Comparison of ENCODE assay signal across 8 cellular contexts in the genomic region with DNA sequence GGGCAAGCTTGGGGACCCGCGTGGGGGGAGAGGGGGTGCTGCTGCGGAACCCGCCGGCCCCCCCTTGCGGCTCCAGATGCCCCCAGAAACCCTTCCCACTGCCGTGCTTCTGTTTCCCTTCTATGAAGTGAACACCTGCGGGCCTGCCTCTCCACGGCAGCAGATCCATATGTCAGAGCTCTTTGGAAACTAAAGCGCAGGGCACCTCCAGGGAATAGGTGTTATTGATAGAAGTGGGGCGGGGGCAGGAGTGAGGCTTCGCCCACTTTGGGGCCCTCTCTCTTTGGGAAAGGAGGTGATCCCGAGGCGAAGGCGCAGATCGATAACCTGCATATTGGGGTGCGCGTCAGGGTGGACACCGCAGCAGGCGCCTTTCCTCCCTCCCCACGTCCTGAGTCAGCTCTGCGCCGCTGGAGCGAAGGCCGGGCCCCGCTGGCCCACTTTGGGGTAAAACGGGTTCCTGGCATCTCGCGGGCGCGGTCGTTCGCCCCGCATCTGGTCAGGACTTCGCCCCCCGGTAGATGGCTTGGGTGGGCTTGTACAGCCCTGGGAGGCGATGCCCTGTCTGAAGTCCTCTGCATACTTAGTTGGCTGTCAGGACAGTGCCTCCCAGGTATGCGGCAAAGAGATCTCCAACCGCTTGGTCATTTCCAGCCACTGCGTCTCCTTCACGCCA. TPM values are rescaled to one million over a fixed set of nuclear protein-coding genes. Genes with fewer than 3 reads are reported as not detected.
DNase-seq lines count a peak whose midpoint lies in the region; ATAC-seq and TF ChIP-seq lines count a peak whose summit lies in the region.

No MANE protein-coding gene starts in this region.

- peaks cover 29% of the 10 kb centered on the region for H3K4me1 Mint-ChIP-seq in activated CD4-positive, alpha-beta memory T cell treated with anti-CD3 and anti-CD28 coated beads, Interleukin-2, amount 10 ng/mL, durations not matched to agents 7 days and 5 days

- peaks cover 15% of the 10 kb centered on the region for H3K27me3 ChIP-seq in HUES48 (ENCODE audit: control insufficient read depth, insufficient read depth, low read length)
- H3K27me3 ChIP-seq in gastrocnemius medialis: no peaks in the 10 kb centered on the region

- peak overlapping the region; percentile 84 for H3K27ac Mint-ChIP-seq in activated CD4-positive, alpha-beta memory T cell treated with anti-CD3 and anti-CD28 coated beads, Interleukin-2, amount 10 ng/mL, durations not matched to agents 7 days and 5 days

- H3K36me3 ChIP-seq in HUES48 (ENCODE audit: control insufficient read depth, insufficient read depth, low read length) (no peaks in the 10 kb centered on the region), gastrocnemius medialis (no peaks in the 10 kb centered on the region)

- H3K36me3 Mint-ChIP-seq in activated CD4-positive, alpha-beta memory T cell treated with anti-CD3 and anti-CD28 coated beads, Interleukin-2, amount 10 ng/mL, durations not matched to agents 7 days and 5 days (ENCODE audit: low read depth): peaks cover 16% of the 10 kb centered on the region

- H3K4me3 Mint-ChIP-seq in activated CD4-positive, alpha-beta memory T cell treated with anti-CD3 and anti-CD28 coated beads, Interleukin-2, amount 10 ng/mL, durations not matched to agents 7 days and 5 days: peak overlapping the region; percentile 94

- DNase-seq in Caki2 (ENCODE audit: low read depth) (peak; percentile 52), glomerular visceral epithelial cell (ENCODE audit: extremely low spot score) (peak; percentile 20), gastrocnemius medialis (no peak), H4 (ENCODE audit: low spot score) (no peak), hippocampal formation (lab: John Stamatoyannopoulos, UW) (no peak)
- DNase-seq in activated CD4-positive, alpha-beta memory T cell treated with anti-CD3 and anti-CD28 coated beads, Interleukin-2, amount 10 ng/mL, durations not matched to agents 7 days and 5 days: peak; percentile 43

- H3K4me1 ChIP-seq in HUES48 (ENCODE audit: control insufficient read depth, insufficient read depth, low read length) (peaks cover 11% of the 10 kb centered on the region), gastrocnemius medialis (peaks cover 22 to 30% of the 10 kb centered on the region in 2 donors)

- POLR2A ChIA-PET in activated CD4-positive, alpha-beta memory T cell treated with anti-CD3 and anti-CD28 coated beads, Interleukin-2, amount 10 ng/mL, durations not matched to agents 7 days and 5 days (lab: Charles Lee): interaction anchor here (0.6 to 3.9 kb wide), 18 partner anchors 8 to 507 kb away, joined by 3 to 107 read pairs (median 6); a partner anchor contains a TSS

- in situ Hi-C loops in Caki2 (cut with HindIII; ENCODE audit: low pct_unique_long_range_greater_than_20kb, low sequenced_read_pairs) (no loop called here), gastrocnemius medialis (cut with MboI; ENCODE audit: low sequenced_read_pairs in 4 of 4) (no loop called here)

- H3K9me3 Mint-ChIP-seq in activated CD4-positive, alpha-beta memory T cell treated with anti-CD3 and anti-CD28 coated beads, Interleukin-2, amount 10 ng/mL, durations not matched to agents 7 days and 5 days: no peaks in the 10 kb centered on the region

- no peaks in the 10 kb centered on the region for H3K9me3 ChIP-seq in HUES48 (ENCODE audit: control insufficient read depth, insufficient read depth, low read length)
- H3K9me3 ChIP-seq in gastrocnemius medialis: no peaks in the 10 kb centered on the region

- CTCF ChIA-PET in activated CD4-positive, alpha-beta memory T cell treated with anti-CD3 and anti-CD28 coated beads, Interleukin-2, amount 10 ng/mL, durations not matched to agents 7 days and 5 days (lab: Charles Lee): interaction anchor here (0.6 to 4.7 kb wide), 13 partner anchors 13 to 217 kb away, joined by 3 to 49 read pairs (median 3); a partner anchor contains a TSS

- H3K4me3 ChIP-seq in HUES48 (ENCODE audit: low read depth, low read length): peak overlapping the region; percentile 81
- H3K4me3 ChIP-seq in gastrocnemius medialis: peak overlapping the region; percentile 73 to 89 (median 77)

- H3K27me3 Mint-ChIP-seq in activated CD4-positive, alpha-beta memory T cell treated with anti-CD3 and anti-CD28 coated beads, Interleukin-2, amount 10 ng/mL, durations not matched to agents 7 days and 5 days: no peaks in the 10 kb centered on the region

- TF ChIP-seq CTCF in gastrocnemius medialis (IDR thresholded peaks at IDR 0.05 in 4 of 5, conservative IDR thresholded peaks at IDR 0.05 in 1 of 5): no peak

- H3K9ac ChIP-seq in HUES48 (ENCODE audit: low read depth, low read length): peak overlapping the region; percentile 6; the same call in 1 of the 2 replicates

- TF ChIP-seq POLR2A in gastrocnemius medialis (IDR thresholded peaks at IDR 0.05): peak in 1 of 2 donors; percentile 3

- ATAC-seq in gastrocnemius medialis (no peak), HG03469 (IDR thresholded peaks at IDR 0.05; ENCODE audit: unreplicated experiment) (no peak)

- H3K27ac ChIP-seq in HUES48 (ENCODE audit: low read depth, low read length) (peak overlapping the region; percentile 72), gastrocnemius medialis (peak overlapping the region; percentile 80 to 94 (median 86))

- intact Hi-C loops in gastrocnemius medialis (cut with DNase I; ENCODE audit: low total_unique reads): no loop called here

RNA-seq across cellular contexts. Expression of a gene that starts 0.5 kb away (rescaled TPM):
- 39.7 and 49.1 TPM in 2 replicates for total RNA-seq in Caki2 (2014; rRNA removed; shearing (Covaris generic); ENCODE audit: low replicate concordance)
- 10 to 100 TPM; 78.9 to 82.0 TPM for total RNA-seq in activated CD4-positive, alpha-beta memory T cell treated with anti-CD3 and anti-CD28 coated beads, Interleukin-2, amount 10 ng/mL, durations not matched to agents 7 days and 5 days
- 10 to 100 TPM; 13.4 to 25.8 (median 21.9) TPM for total RNA-seq in gastrocnemius medialis
- total RNA-seq in H4 (2014; rRNA removed; shearing (Covaris generic)): 28.4 and 34.0 TPM in 2 replicates

RNA-seq across cellular contexts. Expression of a gene that starts 19.8 kb away (rescaled TPM):
- 7.6 and 9.4 TPM in 2 replicates for total RNA-seq in Caki2 (2014; rRNA removed; shearing (Covaris generic); ENCODE audit: low replicate concordance)
- 10 to 100 TPM; 40.1 to 40.2 TPM for total RNA-seq in activated CD4-positive, alpha-beta memory T cell treated with anti-CD3 and anti-CD28 coated beads, Interleukin-2, amount 10 ng/mL, durations not matched to agents 7 days and 5 days
- 10 to 100 TPM; 26.6 to 29.9 (median 28.8) TPM for total RNA-seq in gastrocnemius medialis
- total RNA-seq in H4 (2014; rRNA removed; shearing (Covaris generic)): 12.8 and 19.7 TPM in 2 replicates

RNA-seq across cellular contexts. Expression of a gene that starts 52.0 kb away (rescaled TPM):
- 3.7 and 5.6 TPM in 2 replicates for total RNA-seq in Caki2 (2014; rRNA removed; shearing (Covaris generic); ENCODE audit: low replicate concordance)
- 1 to 10 TPM; 8.9 to 9.0 TPM for total RNA-seq in activated CD4-positive, alpha-beta memory T cell treated with anti-CD3 and anti-CD28 coated beads, Interleukin-2, amount 10 ng/mL, durations not matched to agents 7 days and 5 days
- total RNA-seq in gastrocnemius medialis: 1 to 10 TPM; 1.2 to 2.0 (median 1.7) TPM
- 3.2 and 3.5 TPM in 2 replicates for total RNA-seq in H4 (2014; rRNA removed; shearing (Covaris generic))

Comparison
In these comparisons a context has a peak if more than half of its experiments do, and no peak if none do; other contexts are left out.
1. DNase-seq: peak in Caki2 (single experiment), activated CD4-positive, alpha-beta memory T cell treated with anti-CD3 and anti-CD28 coated beads, Interleukin-2, amount 10 ng/mL, durations not matched to agents 7 days and 5 days (single experiment) and glomerular visceral epithelial cell (single experiment); none in gastrocnemius medialis (0 of 2), H4 (single experiment) and hippocampal formation (0 of 2).